8 cellular contexts compared by ENCODE assay signal in genomic region chr12:106957617-106958016, GRCh38. TPM values are rescaled to one million over a fixed set of nuclear protein-coding genes. Genes with fewer than 3 reads are reported as not detected.
DNase-seq lines count a peak whose midpoint lies in the region; ATAC-seq and TF ChIP-seq lines count a peak whose summit lies in the region.

No MANE protein-coding gene starts in this region.

- BruUV-seq in HCT116 (replicated peaks; lab: Mats Ljungman, UMichigan) = no TSS peak

- POLR2A ChIA-PET in AG04450 (lab: Yijun Ruan, JAX) (no interaction called here), HCT116 (lab: Charles Lee) (no interaction called here)

- RAD21 ChIA-PET in HCT116 (lab: Charles Lee; ENCODE audit: low non-redundant PET in 1 of 2, low total read pairs in 2 of 2, uncharacterized antibody in 2 of 2, unreplicated experiment in 2 of 2) = no interaction called here

- H3K4me2 ChIP-seq in HCT116 (ENCODE audit: low read length) = peak overlapping the region; percentile 92

- CTCF ChIA-PET in AG04450 (lab: Charles Lee) (interaction anchor here (0.5 to 1.0 kb wide), 4 partner anchors 134 to 718 kb away, joined by 3 to 5 read pairs (median 4); partner anchors contain the start of gene POLR3B), HCT116 (lab: Charles Lee) (no interaction called here)

- peak overlapping the region; percentile 72; the same call in 1 of the 2 replicates for H3K9ac ChIP-seq in HCT116 (ENCODE audit: low read length)
- peak overlapping the region in 1 of 2 donors; percentile 97 for H3K9ac ChIP-seq in mucosa of rectum (ENCODE audit: low read depth in 1 of 2, low read length in 2 of 2)

- H3K36me3 ChIP-seq in HCT116 (ENCODE audit: control insufficient read depth in 1 of 2, insufficient read depth in 2 of 2, low read length in 2 of 2) (no peaks in the 10 kb centered on the region), mucosa of rectum (ENCODE audit: control insufficient read depth in 2 of 2, insufficient read depth in 2 of 2, low read length in 2 of 2) (peaks cover 0 to 6% of the 10 kb centered on the region in 2 donors)

- DNase-seq in AG04450 (ENCODE audit: low read depth, low spot score) (no peak), HCT116 (ENCODE audit: low read depth, low spot score) (no peak), astrocyte of the hippocampus (ENCODE audit: low read depth, low spot score) (peak; percentile 9), hypothalamus (lab: John Stamatoyannopoulos, UW) (no peak), germinal center (ENCODE audit: low spot score) (no peak)

- no peaks in the 10 kb centered on the region for H3K9me2 ChIP-seq in HCT116 (ENCODE audit: insufficient read depth)

- TF ChIP-seq POLR2A in HCT116 (IDR thresholded peaks at IDR 0.05; ENCODE audit: borderline replicate concordance, extremely low read depth, insufficient read depth, insufficient read length) = no peak

- peaks cover 3% of the 10 kb centered on the region; the same call in 1 of the 2 replicates for H3K9me3 ChIP-seq in AG04450 (ENCODE audit: control insufficient read depth, insufficient read depth, low read length)
- H3K9me3 ChIP-seq in HCT116 (ENCODE audit: control insufficient read depth in 1 of 2, insufficient read depth in 1 of 2, low read depth in 1 of 2, low read length in 2 of 2) = no peaks in the 10 kb centered on the region
- H3K9me3 ChIP-seq in mucosa of rectum (ENCODE audit: control insufficient read depth in 2 of 2, low read length in 2 of 2) = no peaks in the 10 kb centered on the region

- TF ChIP-seq CTCF in AG04450 (IDR thresholded peaks at IDR 0.05; ENCODE audit: low read depth, low read length) (no peak), HCT116 (IDR thresholded peaks at IDR 0.05 in 2 of 3, conservative IDR thresholded peaks at IDR 0.05 in 1 of 3; ENCODE audit: borderline replicate concordance in 1 of 3, insufficient read depth in 1 of 3, low read depth in 2 of 3, low read length in 2 of 3) (no peak)

- peak overlapping the region; percentile 76 for H3K4me3 ChIP-seq in AG04450 (ENCODE audit: low read depth, low read length)
- peak overlapping the region; percentile 80 to 84 for H3K4me3 ChIP-seq in HCT116 (replicated peaks in 1 of 2; ENCODE audit: low read depth in 1 of 2, low read length in 2 of 2)
- H3K4me3 ChIP-seq in mucosa of rectum (ENCODE audit: low read length in 2 of 2) = peak overlapping the region; percentile 95 to 98

- H3K27ac ChIP-seq in AG04450 (ENCODE audit: low read depth, low read length) (no peak overlapping the region), HCT116 (ENCODE audit: low read depth, low read length) (no peak overlapping the region), mucosa of rectum (ENCODE audit: low read depth in 2 of 2, low read length in 2 of 2) (no peak overlapping the region)

- peaks cover 35% of the 10 kb centered on the region for H3K79me2 ChIP-seq in HCT116 (ENCODE audit: insufficient read depth, low read length)

- ATAC-seq in HCT116 = no peak
- no peak for ATAC-seq in GM19397 (IDR thresholded peaks at IDR 0.05; ENCODE audit: unreplicated experiment)
- ATAC-seq in HG03039 (IDR thresholded peaks at IDR 0.05; ENCODE audit: unreplicated experiment) = no peak

- H3K27me3 ChIP-seq in AG04450 (ENCODE audit: control insufficient read depth, insufficient read depth, low read length) (no peaks in the 10 kb centered on the region), HCT116 (ENCODE audit: insufficient read depth, low read length) (no peaks in the 10 kb centered on the region), mucosa of rectum (ENCODE audit: control insufficient read depth in 2 of 2, insufficient read depth in 2 of 2, low read length in 2 of 2) (no peaks in the 10 kb centered on the region)

- no peaks in the 10 kb centered on the region for H4K20me1 ChIP-seq in HCT116 (ENCODE audit: insufficient read depth)

- no peak overlapping the region for H2AFZ ChIP-seq in HCT116 (ENCODE audit: low read depth, low read length, poor library complexity, severe bottlenecking)

- H3K4me1 ChIP-seq in HCT116 (ENCODE audit: control insufficient read depth in 1 of 2, insufficient read depth in 2 of 2, low read length in 2 of 2) (peaks cover 29 to 35% of the 10 kb centered on the region in 2 experiments; a peak in 3 of 4 replicates), mucosa of rectum (ENCODE audit: control insufficient read depth in 2 of 2, insufficient read depth in 2 of 2, low read length in 2 of 2) (peaks cover 0 to 16% of the 10 kb centered on the region in 2 donors)

- TF ChIP-seq RAD21 in HCT116 (IDR thresholded peaks at IDR 0.05; ENCODE audit: low read depth) = no peak

- intact Hi-C loops in HCT116 (cut with micrococcal nuclease) = no loop called here

TF ChIP-seq in HCT116, 20 proteins besides CTCF, POLR2A, EP300 and RAD21:
- TF ChIP-seq ZNF274 (IDR thresholded peaks at IDR 0.05; ENCODE audit: low read depth, low read length) (no peak), SP1 (IDR thresholded peaks at IDR 0.05; ENCODE audit: low read depth) (no peak)

RNA-seq across cellular contexts. Expression of gene TMEM263, which starts 1.9 kb away (rescaled TPM):
- 86.0 and 118 TPM in 2 replicates for polyA plus RNA-seq in AG04450 (2011; rRNA removed)
- polyA minus RNA-seq in AG04450 (2011; rRNA and poly(A)+ RNA removed) = 119 and 142 TPM in 2 replicates
- total RNA-seq in HCT116 (2021; ENCODE audit: unreplicated experiment) = 31.3 TPM
- polyA plus RNA-seq in HCT116 (2012) = 20.9 and 22.1 TPM in 2 replicates

RNA-seq across cellular contexts. Expression of gene MTERF2, which starts 29.3 kb away (rescaled TPM):
- 5.0 and 7.5 TPM in 2 replicates for polyA plus RNA-seq in AG04450 (2011; rRNA removed)
- 2.1 and 2.3 TPM in 2 replicates for polyA minus RNA-seq in AG04450 (2011; rRNA and poly(A)+ RNA removed)
- total RNA-seq in HCT116 (2021; ENCODE audit: unreplicated experiment) = 7.8 TPM
- polyA plus RNA-seq in HCT116 (2012) = 2.0 and 3.4 TPM in 2 replicates
